Comparison of ENCODE assay signal across 20 cellular contexts in genomic region chr11:2562897-2563215, GRCh38.
"Had no signal": no experiment of that assay in that cellular context is flagged by ENCODE, and none has a peak within 500 bp of the region (broad histone marks: within the 10 kb centered on the region; RNA-seq: fewer than 3 reads in every experiment).

No MANE protein-coding gene starts in this region.

- H3K4me1 Mint-ChIP-seq: immature natural killer cell had no signal

- H3K36me3 ChIP-seq: esophagus muscularis mucosa, gastrocnemius medialis, left ventricle myocardium inferior, neutrophil, ovary, suprapubic skin, thyroid gland had no signal

- H3K9me3 ChIP-seq: esophagus muscularis mucosa, gastrocnemius medialis, left ventricle myocardium inferior, neutrophil, ovary, suprapubic skin, thyroid gland had no signal

- H3K4me1 ChIP-seq: esophagus muscularis mucosa, gastrocnemius medialis, suprapubic skin had no signal

- H3K36me3 Mint-ChIP-seq: immature natural killer cell; naive B cell; stimulated activated effector memory CD8-positive, alpha-beta T cell treated with anti-CD3 and anti-CD28 coated beads, Interleukin-12 subunit alpha, Interleukin-12 subunit beta, amount 100 ng/mL, for 72 hours; type B pancreatic cell had no signal

- H3K27me3 ChIP-seq: esophagus muscularis mucosa, gastrocnemius medialis, neutrophil, ovary, suprapubic skin, thyroid gland had no signal

- DNase-seq: effector memory CD8-positive, alpha-beta T cell; gastrocnemius medialis; immature natural killer cell; mesenchymal stem cell; naive B cell; nephron progenitor cell; stimulated activated CD4-positive, alpha-beta T cell treated with anti-CD3 and anti-CD28 coated beads, Interleukin-4, amount 100 ng/mL, for 1 hour; stimulated activated CD8-positive, alpha-beta memory T cell treated with anti-CD3 and anti-CD28 coated beads, Interleukin-4, amount 100 ng/mL, for 48 hours; stimulated activated naive CD8-positive, alpha-beta T cell treated with anti-CD3 and anti-CD28 coated beads, Interleukin-15, Interleukin-2, amounts not matched to agents 100 U/mL and 50 U/mL, for 24 hours; thyroid gland had no signal

- H3K27ac ChIP-seq: epithelial cell of prostate, esophagus muscularis mucosa, gastrocnemius medialis, left ventricle myocardium inferior, neutrophil, ovary, suprapubic skin, thyroid gland had no signal

- H3K27ac Mint-ChIP-seq: dendritic cell treated with granulocyte-macrophage colony-stimulating factor and Interleukin-4, amounts not matched to agents 40 ng/mL and 50 ng/mL, for 4 days; effector memory CD8-positive, alpha-beta T cell; immature natural killer cell; naive B cell; nephron progenitor cell; stimulated activated effector memory CD8-positive, alpha-beta T cell treated with anti-CD3 and anti-CD28 coated beads, Interleukin-12 subunit alpha, Interleukin-12 subunit beta, amount 100 ng/mL, for 72 hours had no signal

- ATAC-seq: effector memory CD8-positive, alpha-beta T cell; gastrocnemius medialis; stimulated activated naive CD8-positive, alpha-beta T cell treated with anti-CD3 and anti-CD28 coated beads, Interleukin-15, Interleukin-2, amounts not matched to agents 100 U/mL and 50 U/mL, for 24 hours had no signal

- H3K9me3 Mint-ChIP-seq: dendritic cell treated with granulocyte-macrophage colony-stimulating factor and Interleukin-4, amounts not matched to agents 40 ng/mL and 50 ng/mL, for 4 days; effector memory CD8-positive, alpha-beta T cell; immature natural killer cell; naive B cell; stimulated activated effector memory CD8-positive, alpha-beta T cell treated with anti-CD3 and anti-CD28 coated beads, Interleukin-12 subunit alpha, Interleukin-12 subunit beta, amount 100 ng/mL, for 72 hours; type B pancreatic cell had no signal

- H3K4me3 ChIP-seq: esophagus muscularis mucosa, gastrocnemius medialis, left ventricle myocardium inferior, lung, ovary, suprapubic skin, thyroid gland had no signal

- H3K4me3 Mint-ChIP-seq: dendritic cell treated with granulocyte-macrophage colony-stimulating factor and Interleukin-4, amounts not matched to agents 40 ng/mL and 50 ng/mL, for 4 days; effector memory CD8-positive, alpha-beta T cell; immature natural killer cell; nephron progenitor cell; stimulated activated effector memory CD8-positive, alpha-beta T cell treated with anti-CD3 and anti-CD28 coated beads, Interleukin-12 subunit alpha, Interleukin-12 subunit beta, amount 100 ng/mL, for 72 hours; type B pancreatic cell had no signal

- H3K27me3 Mint-ChIP-seq: dendritic cell treated with granulocyte-macrophage colony-stimulating factor and Interleukin-4, amounts not matched to agents 40 ng/mL and 50 ng/mL, for 4 days; effector memory CD8-positive, alpha-beta T cell; naive B cell; type B pancreatic cell had no signal
